1 cellular context compared by ENCODE assay signal in genomic region chr4:173264245-173264959, GRCh38.
TF ChIP-seq lines count a peak whose summit lies in the region.

No MANE protein-coding gene starts in this region.

TF ChIP-seq in K562, 482 proteins besides CTCF, POLR2A, EP300 and RAD21 (continued from another document and continues in another):
- TF ChIP-seq SFPQ (IDR thresholded peaks at IDR 0.05; ENCODE audit: low read depth, low read length) (no peak), MNT (conservative IDR thresholded peaks at IDR 0.05) (peak; percentile 25 to 64; a peak in 2 of 4 replicates), SMARCE1 (IDR thresholded peaks at IDR 0.05) (peak; percentile 50; the same call in 1 of the 2 replicates), ZNF318 (IDR thresholded peaks at IDR 0.05; ENCODE audit: borderline replicate concordance in 1 of 2, low read depth in 1 of 2) (0 out of 4 replicates have a peak, but pooled peaks of 1 of the 2 experiments have one; percentile 46), KLF16 (IDR thresholded peaks at IDR 0.05) (peak; percentile 76; the same call in 1 of the 2 replicates), MXI1 (IDR thresholded peaks at IDR 0.05; ENCODE audit: low read depth, low read length) (peak; percentile 62; the same call in 1 of the 2 replicates), GATAD2B (IDR thresholded peaks at IDR 0.05; ENCODE audit: borderline replicate concordance) (no peak), RFX7 (CRISPR knock-in tag; IDR thresholded peaks at IDR 0.05) (no peak), L3MBTL2 (IDR thresholded peaks at IDR 0.05) (peak; percentile 34; the same call in 1 of the 2 replicates), FOXK2 (conservative IDR thresholded peaks at IDR 0.05 in 1 of 2, IDR thresholded peaks at IDR 0.05 in 1 of 2; ENCODE audit: low read depth in 2 of 2) (peak in 1 of 2 experiments; percentile 43; a peak in 1 of 4 replicates), MAX (CRISPR knock-in tag; IDR thresholded peaks at IDR 0.05) (peak; percentile 68), ZNF274 (IDR thresholded peaks at IDR 0.05; ENCODE audit: borderline replicate concordance, low read depth, low read length) (peak; percentile 69; the same call in 1 of the 2 replicates), JUND (IDR thresholded peaks at IDR 0.05; ENCODE audit: borderline replicate concordance, low read depth, low read length) (0 out of 2 replicates have a peak, but pooled peaks have one; percentile 8), JUND (tag; IDR thresholded peaks at IDR 0.05; ENCODE audit: borderline replicate concordance, low read depth, low read length) (no peak; the same call in 2 of the 3 replicates), CBX3 (IDR thresholded peaks at IDR 0.05; ENCODE audit: borderline replicate concordance in 1 of 2, low read length in 2 of 2) (peak in 1 of 2 experiments; percentile 60; a peak in 1 of 3 replicates), DPF2 (IDR thresholded peaks at IDR 0.05) (peak; percentile 71), ZMIZ1 (IDR thresholded peaks at IDR 0.05; ENCODE audit: low read depth in 2 of 2, low read length in 2 of 2) (no peak), NFIC (IDR thresholded peaks at IDR 0.05) (peak; percentile 91), ZKSCAN1 (IDR thresholded peaks at IDR 0.05; ENCODE audit: low read depth, low read length) (peak; percentile 96), SIN3A (IDR thresholded peaks at IDR 0.05; ENCODE audit: borderline replicate concordance in 2 of 2, control insufficient read depth in 1 of 2, low read depth in 2 of 2, low read length in 2 of 2) (peak; percentile 36 to 78; a peak in 2 of 4 replicates), BHLHE40 (IDR thresholded peaks at IDR 0.05; ENCODE audit: low read length) (peak; percentile 60; the same call in 1 of the 2 replicates), PRDM10 (IDR thresholded peaks at IDR 0.05; ENCODE audit: partially characterized antibody) (peak; percentile 23), CCAR2 (IDR thresholded peaks at IDR 0.05; ENCODE audit: low read depth, low read length) (no peak), MAZ (CRISPR knock-in tag; conservative IDR thresholded peaks at IDR 0.05 in 1 of 2, IDR thresholded peaks at IDR 0.05 in 1 of 2) (0 out of 4 replicates have a peak, but pooled peaks of 1 of the 2 experiments have one; percentile 34), ZNF408 (CRISPR knock-in tag; IDR thresholded peaks at IDR 0.05; ENCODE audit: low read depth) (no peak), HDAC2 (IDR thresholded peaks at IDR 0.05) (peak; percentile 55; the same call in 1 of the 2 replicates), ESRRA (IDR thresholded peaks at IDR 0.05; ENCODE audit: borderline replicate concordance, low read depth) (peak; percentile 16; the same call in 1 of the 2 replicates), TAL1 (IDR thresholded peaks at IDR 0.05) (peak; percentile 44), TAF9B (IDR thresholded peaks at IDR 0.05; ENCODE audit: partially characterized antibody) (peak; percentile 73), POLR2AphosphoS5 (IDR thresholded peaks at IDR 0.05; ENCODE audit: control insufficient read depth, insufficient read depth, low read depth, low read length) (peak; percentile 80), AFF4 (CRISPR knock-in tag; IDR thresholded peaks at IDR 0.05) (no peak)
